ENCODE assay signal across 31 cellular contexts in genomic region chr7:77309714-77310220, GRCh38.
DNase-seq lines count a peak whose midpoint lies in the region; ATAC-seq, FAIRE-seq and TF ChIP-seq lines count a peak whose summit lies in the region.
"Had no signal": no experiment of that assay in that cellular context is flagged by ENCODE, and none has a peak within 500 bp of the region (broad histone marks: within the 10 kb centered on the region; RNA-seq: fewer than 3 reads in every experiment).

No MANE protein-coding gene starts in this region.

- CTCF ChIA-PET in mammary epithelial cell (lab: Charles Lee; ENCODE audit: low non-redundant PET) = no interaction called here
- CTCF ChIA-PET in MCF 10A (lab: Yijun Ruan, JAX) = interaction anchor here (0.7 to 1.0 kb wide), 2 partner anchors 63 to 102 kb away, joined by 4 read pairs; no protein-coding TSS in a partner anchor

- no TSS peak for BruUV-seq in mammary epithelial cell (replicated peaks; lab: Mats Ljungman, UMichigan)
- no TSS peak for BruUV-seq in MCF 10A (replicated peaks; lab: Mats Ljungman, UMichigan)

- H3K9ac ChIP-seq in mammary epithelial cell (ENCODE audit: insufficient read depth, low read length) = no peak overlapping the region
- no peak overlapping the region for H3K9ac ChIP-seq in kidney (ENCODE audit: low read length in 2 of 2)

- no peaks in the 10 kb centered on the region for H3K79me2 ChIP-seq in mammary epithelial cell (ENCODE audit: insufficient read depth, low read length)

- no peak overlapping the region for H2AFZ ChIP-seq in mammary epithelial cell (ENCODE audit: low read depth, low read length)

- peaks cover 26% of the 10 kb centered on the region for H3K4me1 ChIP-seq in mammary epithelial cell (ENCODE audit: insufficient read depth, low read length)
- peaks cover 10 to 21% of the 10 kb centered on the region in 2 donors for H3K4me1 ChIP-seq in kidney (ENCODE audit: control insufficient read depth in 1 of 2, insufficient read depth in 1 of 2, low read depth in 1 of 2, low read length in 2 of 2)
- no peaks in the 10 kb centered on the region for H3K4me1 ChIP-seq in thymus (ENCODE audit: control insufficient read depth, insufficient read depth, low read length)
- peaks cover 18 to 58% (median 51%) of the 10 kb centered on the region in 4 donors for H3K4me1 ChIP-seq in esophagus muscularis mucosa
- H3K4me1 ChIP-seq: left lung had no signal

- dilution Hi-C loops in mammary epithelial cell (cut with HindIII; ENCODE audit: low sequenced_read_pairs) = no loop called here

- no peak for TF ChIP-seq CTCF in mammary epithelial cell (conservative IDR thresholded peaks at IDR 0.05 in 1 of 2, IDR thresholded peaks at IDR 0.05 in 1 of 2; ENCODE audit: extremely low read depth in 1 of 2, insufficient read depth in 1 of 2, low read depth in 1 of 2, low read length in 2 of 2)
- TF ChIP-seq CTCF in MCF 10A (IDR thresholded peaks at IDR 0.05; ENCODE audit: unreplicated experiment) = no peak
- no peak for TF ChIP-seq CTCF in bronchial epithelial cell (IDR thresholded peaks at IDR 0.05; ENCODE audit: insufficient read depth, low read length, severe bottlenecking)
- no peak for TF ChIP-seq CTCF in kidney (IDR thresholded peaks at IDR 0.05; ENCODE audit: borderline replicate concordance, extremely low read depth, insufficient read depth)
- TF ChIP-seq CTCF in esophagus muscularis mucosa (IDR thresholded peaks at IDR 0.05) = no peak

- WGBS in mammary epithelial cell (ENCODE audit: low coverage, missing lambda C conversion rate) = 5% methylated on average over 1 of the region's 1 CpG
- WGBS in thymus = 93% methylated on average over 1 of the region's 1 CpG
- 13% methylated on average over 1 of the region's 1 CpG for WGBS in esophagus muscularis mucosa

- H4K20me1 ChIP-seq in mammary epithelial cell (ENCODE audit: insufficient read depth, low read length) = no peaks in the 10 kb centered on the region

- H3K4me1 Mint-ChIP-seq in MCF 10A (ENCODE audit: insufficient read depth, unreplicated experiment) = peaks cover 7% of the 10 kb centered on the region
- H3K4me1 Mint-ChIP-seq: activated CD8-positive, alpha-beta memory T cell treated with anti-CD3 and anti-CD28 coated beads, Interleukin-2, amount 10 ng/mL, durations not matched to agents 7 days and 5 days had no signal

- FAIRE-seq in bronchial epithelial cell (lab: Jason Lieb, UNC) (no peak), kidney (lab: Jason Lieb, UNC) (peak; percentile 21)
- FAIRE-seq: A549 had no signal

- H3K36me3 Mint-ChIP-seq in MCF 10A (ENCODE audit: insufficient read depth, unreplicated experiment) = peaks cover 7% of the 10 kb centered on the region

- POLR2A ChIA-PET in MCF 10A (lab: Yijun Ruan, JAX) = no interaction called here

- no peaks in the 10 kb centered on the region for H3K36me3 ChIP-seq in mammary epithelial cell (ENCODE audit: insufficient read depth, low read length)
- peaks cover 1% of the 10 kb centered on the region for H3K36me3 ChIP-seq in bronchial epithelial cell (ENCODE audit: control insufficient read depth, insufficient read depth, low read length)
- peaks cover 0 to 15% of the 10 kb centered on the region in 2 donors for H3K36me3 ChIP-seq in kidney (ENCODE audit: control insufficient read depth in 1 of 2, insufficient read depth in 2 of 2, low read length in 2 of 2)
- peaks cover 3% of the 10 kb centered on the region for H3K36me3 ChIP-seq in thymus (ENCODE audit: control insufficient read depth, insufficient read depth)
- H3K36me3 ChIP-seq in esophagus muscularis mucosa = peaks cover 0 to 24% (median 5%) of the 10 kb centered on the region in 4 donors
- H3K36me3 ChIP-seq: MG63 had no signal

- DNase-seq in mammary epithelial cell (peak; percentile 68), MCF 10A (ENCODE audit: unreplicated experiment) (no peak), bronchial epithelial cell (ENCODE audit: low read depth) (peak; percentile 79), kidney (no peak), esophagus muscularis mucosa (ENCODE audit: extremely low spot score) (no peak)
- DNase-seq in NK-92 treated with Interleukin-12 subunit alpha and Interleukin-12 subunit beta, amount 100 ng/mL, for 24 hours (lab: John Stamatoyannopoulos, UW) = no peak
- DNase-seq: activated CD4-positive, alpha-beta T cell treated with anti-CD3 and anti-CD28 coated beads, Interleukin-2, amount 50 U/mL, for 4 hours; activated CD8-positive, alpha-beta memory T cell treated with anti-CD3 and anti-CD28 coated beads, Interleukin-2, amount 10 ng/mL, durations not matched to agents 7 days and 5 days; activated T-cell treated with anti-CD3 and anti-CD28 coated beads, Interleukin-2, amount 50 U/mL, for 48 hours; CD4-positive, CD25-positive, alpha-beta regulatory T cell; dermis blood vessel endothelial cell; DMS79 treated with DMSO at 0.1 percent for 48 hours; endodermal cell; GDM1; hypothalamus; left lung; mesendoderm; MG63; NCI-H1436 treated with DMSO at 0.1 percent for 48 hours; NCI-H2081 treated with DMSO at 0.1 percent for 48 hours; NCI-H226; NCI-H774; spleen; stimulated activated CD4-positive, alpha-beta T cell treated with anti-CD3 and anti-CD28 coated beads, Interleukin-2, amount 100 ng/mL, for 24 hours; stimulated activated naive CD8-positive, alpha-beta T cell treated with anti-CD3 and anti-CD28 coated beads, Interleukin-15, Interleukin-2, amounts not matched to agents 100 U/mL and 50 U/mL, for 24 hours; tibial artery had no signal

- H3K9me3 ChIP-seq in mammary epithelial cell (replicated peaks; ENCODE audit: insufficient read depth, low read length) = no peaks in the 10 kb centered on the region
- H3K9me3 ChIP-seq in kidney (ENCODE audit: control insufficient read depth in 1 of 2, low read length in 2 of 2) = no peaks in the 10 kb centered on the region
- H3K9me3 ChIP-seq in thymus (ENCODE audit: control insufficient read depth) = no peaks in the 10 kb centered on the region
- H3K9me3 ChIP-seq in esophagus muscularis mucosa = no peaks in the 10 kb centered on the region
- H3K9me3 ChIP-seq: A549, left lung, MG63, tibial artery had no signal

- H3K4me3 ChIP-seq in mammary epithelial cell (replicated peaks in 1 of 3; ENCODE audit: insufficient read depth in 1 of 3, low read depth in 2 of 3, low read length in 3 of 3) (no peak overlapping the region), bronchial epithelial cell (ENCODE audit: low read depth, low read length) (no peak overlapping the region), kidney (ENCODE audit: low read length in 2 of 2) (no peak overlapping the region), thymus (ENCODE audit: low read length) (no peak overlapping the region), esophagus muscularis mucosa (no peak overlapping the region)
- H3K4me3 ChIP-seq: A549, left lung, MG63, SK-N-MC, spleen, tibial artery had no signal

- H3K4me3 Mint-ChIP-seq in MCF 10A (ENCODE audit: unreplicated experiment) = no peak overlapping the region
- H3K4me3 Mint-ChIP-seq: activated CD8-positive, alpha-beta memory T cell treated with anti-CD3 and anti-CD28 coated beads, Interleukin-2, amount 10 ng/mL, durations not matched to agents 7 days and 5 days; CD4-positive, CD25-positive, alpha-beta regulatory T cell; endodermal cell; T-helper 1 cell treated with Interleukin-12 subunit alpha and Interleukin-12 subunit beta and Interleukin-4 antibody, amounts not matched to agents 30 μg/mL and 1 μg/mL, for 36 hours had no signal

- no peak overlapping the region for H3K27ac Mint-ChIP-seq in MCF 10A (ENCODE audit: low read depth, unreplicated experiment)
- H3K27ac Mint-ChIP-seq: activated CD8-positive, alpha-beta memory T cell treated with anti-CD3 and anti-CD28 coated beads, Interleukin-2, amount 10 ng/mL, durations not matched to agents 7 days and 5 days; CD4-positive, CD25-positive, alpha-beta regulatory T cell; endodermal cell; T-helper 1 cell treated with Interleukin-12 subunit alpha and Interleukin-12 subunit beta and Interleukin-4 antibody, amounts not matched to agents 30 μg/mL and 1 μg/mL, for 36 hours had no signal

- H3K9me3 Mint-ChIP-seq in MCF 10A (ENCODE audit: unreplicated experiment) = peaks cover 7% of the 10 kb centered on the region
- H3K9me3 Mint-ChIP-seq: T-helper 1 cell treated with Interleukin-12 subunit alpha and Interleukin-12 subunit beta and Interleukin-4 antibody, amounts not matched to agents 30 μg/mL and 1 μg/mL, for 36 hours had no signal

- in situ Hi-C loops in mammary epithelial cell (cut with MboI; ENCODE audit: low sequenced_read_pairs in 2 of 2) = no loop called here

- peak overlapping the region; percentile 41 for H3K27ac ChIP-seq in mammary epithelial cell (ENCODE audit: insufficient read depth, low read depth, low read length)
- peak overlapping the region in 1 of 2 donors; percentile 83 for H3K27ac ChIP-seq in kidney (ENCODE audit: low read depth in 2 of 2, low read length in 2 of 2)
- peak overlapping the region; percentile 26 for H3K27ac ChIP-seq in thymus (ENCODE audit: low read depth)
- H3K27ac ChIP-seq in esophagus muscularis mucosa (replicated peaks in 1 of 4) = peak overlapping the region in 2 of 4 donors; percentile 7 to 23
- H3K27ac ChIP-seq: A549, left lung, SK-N-MC, tibial artery had no signal

- peak overlapping the region; percentile 40 for H3K4me2 ChIP-seq in mammary epithelial cell (ENCODE audit: insufficient read depth, low read depth, low read length)
- H3K4me2 ChIP-seq: A549 had no signal

- H3K27me3 Mint-ChIP-seq in MCF 10A (ENCODE audit: insufficient read depth, unreplicated experiment) = no peaks in the 10 kb centered on the region
- H3K27me3 Mint-ChIP-seq: activated CD8-positive, alpha-beta memory T cell treated with anti-CD3 and anti-CD28 coated beads, Interleukin-2, amount 10 ng/mL, durations not matched to agents 7 days and 5 days; CD4-positive, CD25-positive, alpha-beta regulatory T cell had no signal

- no peak for TF ChIP-seq EP300 in esophagus muscularis mucosa (IDR thresholded peaks at IDR 0.05)

- H3K27me3 ChIP-seq in mammary epithelial cell (ENCODE audit: insufficient read depth, low read length) = no peaks in the 10 kb centered on the region
- no peaks in the 10 kb centered on the region for H3K27me3 ChIP-seq in bronchial epithelial cell (ENCODE audit: control insufficient read depth, insufficient read depth, low read length)
- H3K27me3 ChIP-seq in thymus (ENCODE audit: control insufficient read depth, insufficient read depth) = no peaks in the 10 kb centered on the region
- no peaks in the 10 kb centered on the region for H3K27me3 ChIP-seq in esophagus muscularis mucosa
- H3K27me3 ChIP-seq: left lung, MG63, spleen, tibial artery had no signal

- intact Hi-C loops in mammary epithelial cell (cut with micrococcal nuclease) = no loop called here
- intact Hi-C loops in MCF 10A (cut with micrococcal nuclease) = no loop called here
- intact Hi-C loops in kidney (cut with DNase I) = no loop called here
- intact Hi-C loops in esophagus muscularis mucosa (cut with DNase I) = no loop called here

- ATAC-seq in HG02938 (IDR thresholded peaks at IDR 0.05; ENCODE audit: unreplicated experiment) = no peak
- ATAC-seq: A549; activated CD8-positive, alpha-beta memory T cell treated with anti-CD3 and anti-CD28 coated beads, Interleukin-2, amount 10 ng/mL, durations not matched to agents 7 days and 5 days; left lung; stimulated activated naive CD8-positive, alpha-beta T cell treated with anti-CD3 and anti-CD28 coated beads, Interleukin-15, Interleukin-2, amounts not matched to agents 100 U/mL and 50 U/mL, for 24 hours had no signal

- TF ChIP-seq POLR2A in esophagus muscularis mucosa (IDR thresholded peaks at IDR 0.05; ENCODE audit: low read depth) = no peak

Comparison
In these comparisons a context has a peak if more than half of its experiments do, and no peak if none do; other contexts are left out.
1. DNase-seq: peak in mammary epithelial cell (single experiment) and bronchial epithelial cell (single experiment); none in MCF 10A (single experiment), kidney (single experiment), NK-92 treated with Interleukin-12 subunit alpha and Interleukin-12 subunit beta, amount 100 ng/mL, for 24 hours (single experiment) and esophagus muscularis mucosa (single experiment).